In genomic region chr19:39679056-39679790, GRCh38 we compare ENCODE assay signal across 9 cellular contexts. TPM values are rescaled to one million over a fixed set of nuclear protein-coding genes. Genes with fewer than 3 reads are reported as not detected.
A peak's percentile ranks its signal among the peaks of the same experiment; 100 is the strongest.
DNase-seq lines count a peak whose midpoint lies in the region; ATAC-seq and TF ChIP-seq lines count a peak whose summit lies in the region.
"Had no signal": no experiment of that assay in that cellular context is flagged by ENCODE, and none has a peak within 500 bp of the region (broad histone marks: within the 10 kb centered on the region; RNA-seq: fewer than 3 reads in every experiment).

No MANE protein-coding gene starts in this region.

- H3K4me3 Mint-ChIP-seq in activated naive CD8-positive, alpha-beta T cell treated with anti-CD3 and anti-CD28 coated beads, Interleukin-2, amount 50 U/mL, for 24 hours, result peak overlapping the region; percentile 3
- peak overlapping the region; percentile 64 for H3K4me3 Mint-ChIP-seq in stimulated activated effector memory CD8-positive, alpha-beta T cell treated with anti-CD3 and anti-CD28 coated beads, Interleukin-12 subunit alpha, Interleukin-12 subunit beta, amount 100 ng/mL, for 72 hours
- no peak overlapping the region for H3K4me3 Mint-ChIP-seq in MCF 10A (ENCODE audit: unreplicated experiment)

- no peaks in the 10 kb centered on the region for H3K9me3 ChIP-seq in esophagus muscularis mucosa

- no peak overlapping the region for H3K27ac ChIP-seq in esophagus muscularis mucosa (replicated peaks in 1 of 4)

- no peak overlapping the region for H3K4me3 ChIP-seq in esophagus muscularis mucosa

- peak; percentile 21 for DNase-seq in activated CD4-positive, CD25-positive, alpha-beta regulatory T cell treated with anti-CD3 and anti-CD28 coated beads, Interleukin-2, amount 50 U/mL, for 16 hours (ENCODE audit: low read depth, low spot score)
- no peak for DNase-seq in activated CD4-positive, CD25-positive, alpha-beta regulatory T cell treated with anti-CD3 and anti-CD28 coated beads, Interleukin-2, amount 50 U/mL, for 72 hours
- no peak for DNase-seq in activated naive CD8-positive, alpha-beta T cell treated with anti-CD3 and anti-CD28 coated beads, Interleukin-2, amount 50 U/mL, for 24 hours
- DNase-seq in stimulated activated effector memory CD8-positive, alpha-beta T cell treated with anti-CD3 and anti-CD28 coated beads, Interleukin-12 subunit alpha, Interleukin-12 subunit beta, amount 100 ng/mL, for 72 hours (ENCODE audit: low spot score in 2 of 2), result peak; percentile 24 to 76
- no peak for DNase-seq in MCF 10A (ENCODE audit: unreplicated experiment)
- DNase-seq in esophagus muscularis mucosa (ENCODE audit: extremely low spot score), result no peak

- BruUV-seq in MCF 10A (replicated peaks; lab: Mats Ljungman, UMichigan), result no TSS peak

- intact Hi-C loops in MCF 10A (cut with micrococcal nuclease), result no loop called here
- intact Hi-C loops in esophagus muscularis mucosa (cut with DNase I), result no loop called here

- H3K27ac Mint-ChIP-seq in activated naive CD8-positive, alpha-beta T cell treated with anti-CD3 and anti-CD28 coated beads, Interleukin-2, amount 50 U/mL, for 24 hours, result peak overlapping the region; percentile 14
- peak overlapping the region; percentile 63 for H3K27ac Mint-ChIP-seq in stimulated activated effector memory CD8-positive, alpha-beta T cell treated with anti-CD3 and anti-CD28 coated beads, Interleukin-12 subunit alpha, Interleukin-12 subunit beta, amount 100 ng/mL, for 72 hours
- H3K27ac Mint-ChIP-seq in MCF 10A (ENCODE audit: low read depth, unreplicated experiment), result no peak overlapping the region

- peaks cover 7% of the 10 kb centered on the region for H3K27me3 Mint-ChIP-seq in activated naive CD8-positive, alpha-beta T cell treated with anti-CD3 and anti-CD28 coated beads, Interleukin-2, amount 50 U/mL, for 24 hours
- peaks cover 62% of the 10 kb centered on the region for H3K27me3 Mint-ChIP-seq in MCF 10A (ENCODE audit: insufficient read depth, unreplicated experiment)

- ATAC-seq in HG03432 (IDR thresholded peaks at IDR 0.05; ENCODE audit: unreplicated experiment), result peak; percentile 62
- ATAC-seq in activated naive CD8-positive, alpha-beta T cell treated with anti-CD3 and anti-CD28 coated beads, Interleukin-2, amount 50 U/mL, for 24 hours, result peak; percentile 78
- ATAC-seq in stimulated activated effector memory CD8-positive, alpha-beta T cell treated with anti-CD3 and anti-CD28 coated beads, Interleukin-12 subunit alpha, Interleukin-12 subunit beta, amount 100 ng/mL, for 72 hours, result peak; percentile 93
- no peak for ATAC-seq in esophagus mucosa

- H3K4me1 ChIP-seq in esophagus muscularis mucosa, result peaks cover 14 to 18% (median 16%) of the 10 kb centered on the region in 4 donors

- no peak for TF ChIP-seq POLR2A in esophagus muscularis mucosa (IDR thresholded peaks at IDR 0.05; ENCODE audit: low read depth)

- WGBS in esophagus muscularis mucosa, result 35% methylated on average over 9 of the region's 10 CpGs

- H3K36me3 Mint-ChIP-seq in activated naive CD8-positive, alpha-beta T cell treated with anti-CD3 and anti-CD28 coated beads, Interleukin-2, amount 50 U/mL, for 24 hours (ENCODE audit: low read depth), result no peaks in the 10 kb centered on the region
- H3K36me3 Mint-ChIP-seq in stimulated activated effector memory CD8-positive, alpha-beta T cell treated with anti-CD3 and anti-CD28 coated beads, Interleukin-12 subunit alpha, Interleukin-12 subunit beta, amount 100 ng/mL, for 72 hours, result peaks cover 12% of the 10 kb centered on the region
- no peaks in the 10 kb centered on the region for H3K36me3 Mint-ChIP-seq in MCF 10A (ENCODE audit: insufficient read depth, unreplicated experiment)

- H3K27me3 ChIP-seq in esophagus muscularis mucosa, result no peaks in the 10 kb centered on the region

- H3K36me3 ChIP-seq in esophagus muscularis mucosa, result no peaks in the 10 kb centered on the region

- POLR2A ChIA-PET in MCF 10A (lab: Yijun Ruan, JAX), result no interaction called here

- no peak for TF ChIP-seq EP300 in esophagus muscularis mucosa (IDR thresholded peaks at IDR 0.05)

- no peak for TF ChIP-seq CTCF in MCF 10A (IDR thresholded peaks at IDR 0.05; ENCODE audit: unreplicated experiment)
- no peak for TF ChIP-seq CTCF in esophagus muscularis mucosa (IDR thresholded peaks at IDR 0.05)

- CTCF ChIA-PET in MCF 10A (lab: Yijun Ruan, JAX), result no interaction called here

- peaks cover 34% of the 10 kb centered on the region for H3K4me1 Mint-ChIP-seq in activated naive CD8-positive, alpha-beta T cell treated with anti-CD3 and anti-CD28 coated beads, Interleukin-2, amount 50 U/mL, for 24 hours
- H3K4me1 Mint-ChIP-seq in stimulated activated effector memory CD8-positive, alpha-beta T cell treated with anti-CD3 and anti-CD28 coated beads, Interleukin-12 subunit alpha, Interleukin-12 subunit beta, amount 100 ng/mL, for 72 hours, result peaks cover 42% of the 10 kb centered on the region
- no peaks in the 10 kb centered on the region for H3K4me1 Mint-ChIP-seq in MCF 10A (ENCODE audit: insufficient read depth, unreplicated experiment)

- H3K9me3 Mint-ChIP-seq in activated naive CD8-positive, alpha-beta T cell treated with anti-CD3 and anti-CD28 coated beads, Interleukin-2, amount 50 U/mL, for 24 hours, result no peaks in the 10 kb centered on the region
- H3K9me3 Mint-ChIP-seq in stimulated activated effector memory CD8-positive, alpha-beta T cell treated with anti-CD3 and anti-CD28 coated beads, Interleukin-12 subunit alpha, Interleukin-12 subunit beta, amount 100 ng/mL, for 72 hours, result no peaks in the 10 kb centered on the region
- H3K9me3 Mint-ChIP-seq in MCF 10A (ENCODE audit: unreplicated experiment), result no peaks in the 10 kb centered on the region

RNA-seq across cellular contexts. Expression of gene LGALS16, which starts 23.5 kb away (rescaled TPM):
- total RNA-seq in MCF 10A (2022) (not detected in 2 replicates), esophagus muscularis mucosa (not detected), esophagus mucosa (not detected)
- total RNA-seq: renal cortical epithelial cell had no signal

RNA-seq across cellular contexts. Expression of gene LGALS14, which starts 25.1 kb away (rescaled TPM):
- not detected in 2 replicates for total RNA-seq in MCF 10A (2022)
- not detected for total RNA-seq in esophagus muscularis mucosa
- total RNA-seq in esophagus mucosa, result not detected
- total RNA-seq: renal cortical epithelial cell had no signal

RNA-seq across cellular contexts. Expression of gene CLC, which starts 58.6 kb away (rescaled TPM):
- total RNA-seq in MCF 10A (2022) (not detected in 2 replicates), esophagus muscularis mucosa (not detected), esophagus mucosa (not detected)
- total RNA-seq: renal cortical epithelial cell had no signal

Comparison
In these comparisons a context has a peak if more than half of its experiments do, and no peak if none do; other contexts are left out.
1. DNase-seq: peak in activated CD4-positive, CD25-positive, alpha-beta regulatory T cell treated with anti-CD3 and anti-CD28 coated beads, Interleukin-2, amount 50 U/mL, for 16 hours (single experiment) and stimulated activated effector memory CD8-positive, alpha-beta T cell treated with anti-CD3 and anti-CD28 coated beads, Interleukin-12 subunit alpha, Interleukin-12 subunit beta, amount 100 ng/mL, for 72 hours (2 of 2); none in activated CD4-positive, CD25-positive, alpha-beta regulatory T cell treated with anti-CD3 and anti-CD28 coated beads, Interleukin-2, amount 50 U/mL, for 72 hours (single experiment), activated naive CD8-positive, alpha-beta T cell treated with anti-CD3 and anti-CD28 coated beads, Interleukin-2, amount 50 U/mL, for 24 hours (single experiment), MCF 10A (single experiment) and esophagus muscularis mucosa (single experiment).